8 cellular contexts compared by ENCODE assay signal in the genomic region with DNA sequence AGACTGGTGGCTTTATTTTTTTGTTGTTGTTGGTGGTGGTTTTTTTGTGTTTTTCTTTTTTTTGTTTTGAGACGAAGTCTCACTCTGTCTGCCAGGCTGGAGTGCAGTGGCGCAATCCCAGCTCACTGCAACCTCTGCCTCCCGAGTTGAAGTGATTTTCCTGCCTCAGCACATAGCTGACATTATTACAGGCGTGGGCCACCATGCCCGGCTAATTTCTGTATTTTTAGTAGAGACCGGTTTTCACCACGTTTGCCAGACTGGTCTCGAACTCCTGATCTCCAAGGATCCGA. TPM values are rescaled to one million over a fixed set of nuclear protein-coding genes. Genes with fewer than 3 reads are reported as not detected.
DNase-seq lines count a peak whose midpoint lies in the region; ATAC-seq and TF ChIP-seq lines count a peak whose summit lies in the region.

No MANE protein-coding gene starts in this region.

- DNase-seq in Calu3 (no peak), left cardiac atrium (no peak), posterior vena cava (ENCODE audit: low spot score) (peak; percentile 85), SK-N-DZ (ENCODE audit: low spot score) (no peak), NCI-H748 (lab: John Stamatoyannopoulos, UW; ENCODE audit: unreplicated experiment) (no peak)

- peak overlapping the region; percentile 89 for H3K4me3 Mint-ChIP-seq in Calu3 (ENCODE audit: low read depth, unreplicated experiment)
- peak overlapping the region; percentile 100 for H3K4me3 Mint-ChIP-seq in activated T-helper 17 cell treated with anti-CD3 and anti-CD28 coated beads, Interleukin-2, amount 50 U/mL, for 72 hours

- H3K4me1 Mint-ChIP-seq in Calu3 (ENCODE audit: low read depth, unreplicated experiment): peaks cover 16% of the 10 kb centered on the region
- H3K4me1 Mint-ChIP-seq in activated T-helper 17 cell treated with anti-CD3 and anti-CD28 coated beads, Interleukin-2, amount 50 U/mL, for 72 hours: peaks cover 38% of the 10 kb centered on the region

- H3K27me3 Mint-ChIP-seq in Calu3 (ENCODE audit: unreplicated experiment): no peaks in the 10 kb centered on the region
- no peaks in the 10 kb centered on the region for H3K27me3 Mint-ChIP-seq in activated T-helper 17 cell treated with anti-CD3 and anti-CD28 coated beads, Interleukin-2, amount 50 U/mL, for 72 hours

- TF ChIP-seq CTCF in Calu3 (IDR thresholded peaks at IDR 0.05; ENCODE audit: unreplicated experiment): no peak

- CTCF ChIA-PET in Calu3 (lab: Charles Lee): interaction anchor here (0.6 kb wide), 1 partner anchor 111 kb away, joined by 3 read pairs; no protein-coding TSS in a partner anchor

- H3K36me3 Mint-ChIP-seq in Calu3 (ENCODE audit: insufficient read depth, unreplicated experiment): peaks cover 52% of the 10 kb centered on the region
- peaks cover 54% of the 10 kb centered on the region for H3K36me3 Mint-ChIP-seq in activated T-helper 17 cell treated with anti-CD3 and anti-CD28 coated beads, Interleukin-2, amount 50 U/mL, for 72 hours (ENCODE audit: low read depth)

- H3K27ac Mint-ChIP-seq in Calu3 (ENCODE audit: unreplicated experiment): peak overlapping the region; percentile 66
- peak overlapping the region; percentile 98 for H3K27ac Mint-ChIP-seq in activated T-helper 17 cell treated with anti-CD3 and anti-CD28 coated beads, Interleukin-2, amount 50 U/mL, for 72 hours

- no peak for ATAC-seq in activated T-helper 17 cell treated with anti-CD3 and anti-CD28 coated beads, Interleukin-2, amount 50 U/mL, for 72 hours (replicated peaks)
- ATAC-seq in left cardiac atrium (peak; percentile 36 to 44), GM19328 (IDR thresholded peaks at IDR 0.05; ENCODE audit: unreplicated experiment) (no peak), GM19351 (IDR thresholded peaks at IDR 0.05; ENCODE audit: unreplicated experiment) (no peak)

- TSS peak; percentile 49 for BruUV-seq in Calu3 (replicated peaks; lab: Mats Ljungman, UMichigan)

- H3K9me3 Mint-ChIP-seq in Calu3 (ENCODE audit: low read depth, unreplicated experiment): no peaks in the 10 kb centered on the region
- H3K9me3 Mint-ChIP-seq in activated T-helper 17 cell treated with anti-CD3 and anti-CD28 coated beads, Interleukin-2, amount 50 U/mL, for 72 hours: no peaks in the 10 kb centered on the region

- intact Hi-C loops in Calu3 (cut with micrococcal nuclease; ENCODE audit: unreplicated experiment) (no loop called here), left cardiac atrium (cut with DNase I) (loop anchor here in 1 of 2 donors (10.0 kb wide), 1 partner anchor 48 kb away; no protein-coding TSS in a partner anchor), posterior vena cava (cut with DNase I) (no loop called here)

RNA-seq across cellular contexts. Expression of gene SERPINB9, which starts 0.7 kb away (rescaled TPM):
- total RNA-seq in Calu3 (2022) (17.2 and 22.9 TPM in 2 replicates), left cardiac atrium (10 to 100 TPM in 1 of 2 donors, 1 to 10 TPM in 1; 3.8 to 14.4 TPM), posterior vena cava (10 to 100 TPM in 1 of 2 donors, 1 to 10 TPM in 1; 9.9 to 12.8 TPM)
- total RNA-seq in activated T-helper 17 cell treated with anti-CD3 and anti-CD28 coated beads, Interleukin-2, amount 50 U/mL, for 72 hours: 10 to 100 TPM; 11.2 to 66.1 TPM
- 0.06 and 0.23 TPM in 2 replicates for polyA plus RNA-seq in SK-N-DZ (2014; cell fraction: cytosol; rRNA removed)
- not detected in 2 replicates for polyA plus RNA-seq in SK-N-DZ (2014; cell fraction: nucleus; rRNA removed)

Comparison
In these comparisons a context has a peak if more than half of its experiments do, and no peak if none do; other contexts are left out.
1. ATAC-seq: peak in left cardiac atrium (2 of 2); none in activated T-helper 17 cell treated with anti-CD3 and anti-CD28 coated beads, Interleukin-2, amount 50 U/mL, for 72 hours (single experiment), GM19328 (single experiment) and GM19351 (single experiment).